Comparison of ENCODE assay signal across 8 cellular contexts in genomic region chr14:101235042-101235871, GRCh38.
DNase-seq lines count a peak whose midpoint lies in the region; ATAC-seq, FAIRE-seq and TF ChIP-seq lines count a peak whose summit lies in the region.

No MANE protein-coding gene starts in this region.

- peaks cover 4% of the 10 kb centered on the region for H3K27me3 Mint-ChIP-seq in mesothelial cell of epicardium (ENCODE audit: low read depth)

- H3K9me3 Mint-ChIP-seq in mesothelial cell of epicardium, result no peaks in the 10 kb centered on the region

- DNase-seq in C1 segment of cervical spinal cord (lab: John Stamatoyannopoulos, UW) (peak in 9 of 14 donors; percentile 2 to 66 (median 19)), GM19239 (ENCODE audit: insufficient read length, low spot score) (peak; percentile 48), OCI-M1 (lab: John Stamatoyannopoulos, UW) (peak; percentile 45), dermis microvascular lymphatic vessel endothelial cell (ENCODE audit: low read depth in 2 of 2) (peak; percentile 9 to 56), mesothelial cell of epicardium (ENCODE audit: low spot score in 2 of 2, unreplicated experiment in 2 of 2) (peak in 1 of 2 experiments; percentile 75), upper lobe of left lung (peak; percentile 45 to 87)

- peaks cover 21% of the 10 kb centered on the region for H3K4me1 Mint-ChIP-seq in mesothelial cell of epicardium

- H3K27ac Mint-ChIP-seq in mesothelial cell of epicardium, result peak overlapping the region; percentile 60

- H3K4me3 Mint-ChIP-seq in mesothelial cell of epicardium, result no peak overlapping the region

- H3K4me1 ChIP-seq in upper lobe of left lung, result no peaks in the 10 kb centered on the region

- no peaks in the 10 kb centered on the region for H3K36me3 ChIP-seq in upper lobe of left lung

- no peaks in the 10 kb centered on the region for H3K27me3 ChIP-seq in upper lobe of left lung

- 58 to 86% methylated on average over 13 to 21 of the region's 21 CpGs for WGBS in upper lobe of left lung, 2 donors

- TF ChIP-seq EP300 in upper lobe of left lung (IDR thresholded peaks at IDR 0.05), result no peak

- TF ChIP-seq CTCF in mesothelial cell of epicardium (IDR thresholded peaks at IDR 0.05; ENCODE audit: unreplicated experiment) (peak; percentile 53), upper lobe of left lung (IDR thresholded peaks at IDR 0.05) (peak; percentile 53 to 80 (median 69))

- no peaks in the 10 kb centered on the region for H3K9me3 ChIP-seq in upper lobe of left lung

- no peaks in the 10 kb centered on the region for H3K36me3 Mint-ChIP-seq in mesothelial cell of epicardium

- no peak for FAIRE-seq in GM19239 (lab: Jason Lieb, UNC)

- no peak overlapping the region for H3K27ac ChIP-seq in upper lobe of left lung

- H3K4me3 ChIP-seq in upper lobe of left lung, result no peak overlapping the region

- TF ChIP-seq POLR2A in upper lobe of left lung (IDR thresholded peaks at IDR 0.05), result no peak

- peak; percentile 42 to 57 for ATAC-seq in upper lobe of left lung (ENCODE audit: low FRiP score in 2 of 2)
- no peak for ATAC-seq in GM21619 (IDR thresholded peaks at IDR 0.05; ENCODE audit: unreplicated experiment)
- ATAC-seq in GM18909 (IDR thresholded peaks at IDR 0.05; ENCODE audit: poor library complexity, unreplicated experiment), result no peak

Comparison
In these comparisons a context has a peak if more than half of its experiments do, and no peak if none do; other contexts are left out.
1. ATAC-seq: peak in upper lobe of left lung (2 of 2); none in GM21619 (single experiment) and GM18909 (single experiment).